ENCODE assay signal across 28 cellular contexts in genomic region chr4:184115399-184115798, GRCh38.
"Had no signal": no experiment of that assay in that cellular context is flagged by ENCODE, and none has a peak within 500 bp of the region (broad histone marks: within the 10 kb centered on the region; RNA-seq: fewer than 3 reads in every experiment).

No MANE protein-coding gene starts in this region.

- H3K9me3 Mint-ChIP-seq: activated CD4-positive, alpha-beta memory T cell treated with anti-CD3 and anti-CD28 coated beads for 36 hours; activated naive CD4-positive, alpha-beta T cell treated with anti-CD3 and anti-CD28 coated beads, Interleukin-2, amount 50 U/mL, for 72 hours; activated naive CD8-positive, alpha-beta T cell treated with anti-CD3 and anti-CD28 coated beads, Interleukin-2, amount 50 U/mL, for 24 hours; activated T-cell treated with anti-CD3 and anti-CD28 coated beads, Interleukin-2, amount 50 U/mL, for 4 hours had no signal

- H3K36me3 Mint-ChIP-seq: activated CD4-positive, alpha-beta memory T cell treated with anti-CD3 and anti-CD28 coated beads for 36 hours; activated naive CD4-positive, alpha-beta T cell treated with anti-CD3 and anti-CD28 coated beads, Interleukin-2, amount 50 U/mL, for 72 hours; brain; WTC11 had no signal

- H3K27ac ChIP-seq: cardiac muscle cell, KMS-11, RWPE1, SJCRH30 had no signal

- H3K4me1 ChIP-seq: SJCRH30 had no signal

- H3K4me3 ChIP-seq: cardiac muscle cell, SJCRH30 had no signal

- H3K9me3 ChIP-seq: SJCRH30, SK-N-SH had no signal

- H3K4me1 Mint-ChIP-seq: brain, WTC11 had no signal

- H3K4me3 Mint-ChIP-seq: activated CD4-positive, alpha-beta memory T cell treated with anti-CD3 and anti-CD28 coated beads for 36 hours; activated naive CD8-positive, alpha-beta T cell treated with anti-CD3 and anti-CD28 coated beads, Interleukin-2, amount 50 U/mL, for 24 hours; activated T-cell treated with anti-CD3 and anti-CD28 coated beads, Interleukin-2, amount 50 U/mL, for 4 hours; WTC11 had no signal

- H3K9ac ChIP-seq: KMS-11, SK-N-SH had no signal

- ATAC-seq: activated naive CD4-positive, alpha-beta T cell treated with anti-CD3 and anti-CD28 coated beads, Interleukin-2, amount 50 U/mL, for 72 hours; activated naive CD8-positive, alpha-beta T cell treated with anti-CD3 and anti-CD28 coated beads, Interleukin-2, amount 50 U/mL, for 24 hours; activated T-cell treated with anti-CD3 and anti-CD28 coated beads, Interleukin-2, amount 50 U/mL, for 4 hours; Panc1; WTC11 had no signal

- H3K36me3 ChIP-seq: cardiac muscle cell, SJCRH30 had no signal

- H3K27me3 ChIP-seq: cardiac muscle cell, SJCRH30 had no signal

- H3K27ac Mint-ChIP-seq: activated CD4-positive, alpha-beta memory T cell treated with anti-CD3 and anti-CD28 coated beads for 36 hours; activated naive CD4-positive, alpha-beta T cell treated with anti-CD3 and anti-CD28 coated beads, Interleukin-2, amount 50 U/mL, for 72 hours; activated naive CD8-positive, alpha-beta T cell treated with anti-CD3 and anti-CD28 coated beads, Interleukin-2, amount 50 U/mL, for 24 hours; WTC11 had no signal

- FAIRE-seq: astrocyte had no signal

- DNase-seq: activated CD4-positive, alpha-beta memory T cell treated with anti-CD3 and anti-CD28 coated beads for 36 hours; activated CD4-positive, alpha-beta T cell treated with anti-CD3 and anti-CD28 coated beads for 48 hours; activated CD4-positive, CD25-positive, alpha-beta regulatory T cell treated with anti-CD3 and anti-CD28 coated beads, Interleukin-2, amount 50 U/mL, for 72 hours; activated CD8-positive, alpha-beta memory T cell treated with anti-CD3 and anti-CD28 coated beads for 24 hours; activated effector memory CD4-positive, alpha-beta T cell treated with anti-CD3 and anti-CD28 coated beads, Interleukin-2, amount 50 U/mL, for 16 hours; activated naive CD4-positive, alpha-beta T cell treated with Interleukin-2 at 50 U/mL for 16 hours; activated naive CD8-positive, alpha-beta T cell treated with anti-CD3 and anti-CD28 coated beads, Interleukin-2, amount 50 U/mL, for 24 hours; activated T-cell treated with anti-CD3 and anti-CD28 coated beads, Interleukin-2, amount 50 U/mL, for 4 hours; amniotic stem cell; NCI-H1092; NCI-H1417 treated with DMSO at 0.1 percent for 48 hours; NCI-H1694; NCI-H2029; NCI-H446 treated with DMSO at 0.1 percent for 48 hours; NCI-H526; NCI-H774; Right ventricle myocardium superior; SJCRH30; SK-N-SH; SW 1271 had no signal
